In genomic region chr21:26781331-26781730, GRCh38 we compare ENCODE assay signal across 16 cellular contexts.
DNase-seq lines count a peak whose midpoint lies in the region; ATAC-seq and TF ChIP-seq lines count a peak whose summit lies in the region.
"Had no signal": no experiment of that assay in that cellular context is flagged by ENCODE, and none has a peak within 500 bp of the region (broad histone marks: within the 10 kb centered on the region; RNA-seq: fewer than 3 reads in every experiment).

No MANE protein-coding gene starts in this region.

- H3K9me3 ChIP-seq in ascending aorta (no peaks in the 10 kb centered on the region), skeletal muscle tissue (ENCODE audit: control insufficient read depth in 3 of 3, low read length in 3 of 3) (no peaks in the 10 kb centered on the region), thoracic aorta (no peaks in the 10 kb centered on the region)
- H3K9me3 ChIP-seq: BLaER1, Caco-2 had no signal

- H3K27me3 ChIP-seq in ascending aorta (no peaks in the 10 kb centered on the region), skeletal muscle tissue (ENCODE audit: control insufficient read depth in 3 of 3, insufficient read depth in 3 of 3, low read length in 3 of 3) (no peaks in the 10 kb centered on the region), thoracic aorta (replicated peaks; ENCODE audit: insufficient read depth) (no peaks in the 10 kb centered on the region)
- H3K27me3 ChIP-seq: BLaER1 had no signal

- intact Hi-C loops in ascending aorta (cut with DNase I) = loop anchor here (5.0 to 10.0 kb wide), 2 partner anchors 61 to 847 kb away; no protein-coding TSS in a partner anchor

- H3K9ac ChIP-seq in skeletal muscle tissue (ENCODE audit: low read depth in 1 of 3, low read length in 3 of 3) = no peak overlapping the region
- H3K9ac ChIP-seq: BLaER1 had no signal

- no peak for DNase-seq in ascending aorta (ENCODE audit: low spot score in 2 of 2)
- DNase-seq in fibroblast of peridontal ligament (ENCODE audit: extremely low read depth) = peak; percentile 81
- no peak for DNase-seq in thoracic aorta (ENCODE audit: low spot score)
- DNase-seq in activated T-cell treated with anti-CD3 and anti-CD28 coated beads, Interleukin-2, amount 50 U/mL, for 1 hour = no peak
- no peak for DNase-seq in epidermal melanocyte (ENCODE audit: insufficient read length, low spot score)
- DNase-seq: 8988T; AML-193; Caco-2; CD8-positive, alpha-beta memory T cell; DMS53; GF-D8 had no signal

- ATAC-seq in thoracic aorta (ENCODE audit: insufficient number of reproducible peaks, low FRiP score, low read depth) = no peak
- ATAC-seq in HG03135 (IDR thresholded peaks at IDR 0.05; ENCODE audit: unreplicated experiment) = no peak
- ATAC-seq in esophagus mucosa = no peak
- ATAC-seq: HCT116 had no signal

- H3K4me3 ChIP-seq in ascending aorta (no peak overlapping the region), skeletal muscle tissue (ENCODE audit: low read length in 3 of 3) (no peak overlapping the region), thoracic aorta (no peak overlapping the region)
- H3K4me3 ChIP-seq: BLaER1 had no signal

- H3K4me1 ChIP-seq in ascending aorta (peaks cover 16 to 41% of the 10 kb centered on the region in 2 donors), skeletal muscle tissue (ENCODE audit: control insufficient read depth in 3 of 3, insufficient read depth in 3 of 3, low read length in 3 of 3) (peaks cover 6 to 14% (median 12%) of the 10 kb centered on the region in 3 donors), thoracic aorta (ENCODE audit: control insufficient read depth in 1 of 2, low read depth in 2 of 2) (peaks cover 39 to 52% of the 10 kb centered on the region in 2 donors)
- H3K4me1 ChIP-seq: BLaER1 had no signal

- TF ChIP-seq CTCF in ascending aorta (IDR thresholded peaks at IDR 0.05) (no peak), thoracic aorta (IDR thresholded peaks at IDR 0.05) (no peak)

- no peaks in the 10 kb centered on the region for H3K36me3 ChIP-seq in ascending aorta
- no peaks in the 10 kb centered on the region for H3K36me3 ChIP-seq in skeletal muscle tissue (ENCODE audit: control insufficient read depth in 3 of 3, insufficient read depth in 3 of 3, low read length in 3 of 3)
- H3K36me3 ChIP-seq in thoracic aorta = no peaks in the 10 kb centered on the region
- H3K36me3 ChIP-seq: BLaER1 had no signal

- H3K27ac ChIP-seq in ascending aorta = peak overlapping the region; percentile 79 to 85
- peak overlapping the region; percentile 56 for H3K27ac ChIP-seq in skeletal muscle tissue (ENCODE audit: low read depth, low read length)
- peak overlapping the region; percentile 55 to 64 for H3K27ac ChIP-seq in thoracic aorta
- H3K27ac ChIP-seq: BLaER1 had no signal
